Comparison of ENCODE assay signal across 1 cellular context in the genomic region with DNA sequence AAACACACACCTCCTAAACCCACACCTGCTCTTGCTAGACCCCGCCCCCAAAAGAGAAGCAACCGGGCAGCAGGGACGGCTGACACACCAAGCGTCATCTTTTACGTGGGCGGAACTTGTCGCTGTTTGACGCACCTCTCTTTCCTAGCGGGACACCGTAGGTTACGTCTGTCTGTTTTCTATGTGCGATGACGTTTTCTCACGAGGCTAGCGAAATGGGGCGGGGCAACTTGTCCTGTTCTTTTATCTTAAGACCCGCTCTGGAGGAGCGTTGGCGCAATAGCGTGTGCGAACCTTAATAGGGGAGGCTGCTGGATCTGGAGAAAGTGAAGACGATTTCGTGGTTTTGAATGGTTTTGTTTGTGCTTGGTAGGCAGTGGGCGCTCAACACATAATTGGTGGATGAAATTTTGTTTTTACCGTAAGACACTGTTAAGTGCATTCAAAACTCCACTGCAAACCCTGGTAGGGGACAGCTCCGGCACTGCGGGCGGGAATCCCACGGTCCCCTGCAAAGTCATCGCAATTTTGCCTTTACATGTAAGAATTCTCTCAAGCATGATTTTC.
TF ChIP-seq lines count a peak whose summit lies in the region.

No MANE protein-coding gene starts in this region.

TF ChIP-seq in K562, 482 proteins besides CTCF, POLR2A, EP300 and RAD21 (continued from another document and continues in another):
- TF ChIP-seq ARID4B (CRISPR knock-in tag; IDR thresholded peaks at IDR 0.05) (no peak), SMARCB1 (IDR thresholded peaks at IDR 0.05; ENCODE audit: insufficient read length, low read depth) (no peak), POU5F1 (IDR thresholded peaks at IDR 0.05; ENCODE audit: borderline replicate concordance, low read depth, low read length, partially characterized antibody) (peak; percentile 52), SETDB1 (IDR thresholded peaks at IDR 0.05; ENCODE audit: low read length) (no peak), KAT8 (IDR thresholded peaks at IDR 0.05; ENCODE audit: low read depth) (no peak), EP400 (IDR thresholded peaks at IDR 0.05) (peak; percentile 67), ELF2 (CRISPR knock-in tag; IDR thresholded peaks at IDR 0.05) (0 out of 2 replicates have a peak, but pooled peaks have one; percentile 61), GABPB1 (CRISPR knock-in tag; IDR thresholded peaks at IDR 0.05) (peak; percentile 79), EZH2 (IDR thresholded peaks at IDR 0.05; ENCODE audit: borderline replicate concordance, low read depth, low read length) (no peak), FOXP1 (CRISPR knock-in tag; IDR thresholded peaks at IDR 0.05) (no peak), MXI1 (IDR thresholded peaks at IDR 0.05; ENCODE audit: low read depth, low read length) (no peak), CEBPG (CRISPR knock-in tag; IDR thresholded peaks at IDR 0.05) (peak; percentile 45; the same call in 1 of the 2 replicates), CEBPG (tag; conservative IDR thresholded peaks at IDR 0.05 in 1 of 2, IDR thresholded peaks at IDR 0.05 in 1 of 2) (peak in 1 of 2 experiments; percentile 53; a peak in 1 of 4 replicates), SREBF1 (IDR thresholded peaks at IDR 0.05; ENCODE audit: borderline replicate concordance, low read depth, low read length) (no peak), HNRNPLL (IDR thresholded peaks at IDR 0.05; ENCODE audit: low read depth, low read length, poor library complexity, severe bottlenecking) (peak; percentile 83), MITF (IDR thresholded peaks at IDR 0.05) (peak; percentile 46; the same call in 1 of the 2 replicates), ZNF639 (CRISPR knock-in tag; conservative IDR thresholded peaks at IDR 0.05 in 1 of 2, IDR thresholded peaks at IDR 0.05 in 1 of 2) (0 out of 4 replicates have a peak, but pooled peaks of 1 of the 2 experiments have one; percentile 33), RFX5 (IDR thresholded peaks at IDR 0.05; ENCODE audit: low read depth, low read length) (no peak), EGR1 (conservative IDR thresholded peaks at IDR 0.05) (peak; percentile 90), RBFOX2 (IDR thresholded peaks at IDR 0.05; ENCODE audit: low read depth, low read length) (no peak), ZNF764 (CRISPR knock-in tag; IDR thresholded peaks at IDR 0.05; ENCODE audit: low read depth) (no peak), KLF13 (tag; IDR thresholded peaks at IDR 0.05; ENCODE audit: borderline replicate concordance, low read depth) (no peak), PRMT5 (CRISPR knock-in tag; IDR thresholded peaks at IDR 0.05) (no peak), MIER1 (IDR thresholded peaks at IDR 0.05; ENCODE audit: low read depth) (no peak), TBL1XR1 (IDR thresholded peaks at IDR 0.05; ENCODE audit: low read length in 2 of 2) (no peak), SAFB (IDR thresholded peaks at IDR 0.05; ENCODE audit: borderline replicate concordance, low read depth, low read length) (no peak), E2F8 (IDR thresholded peaks at IDR 0.05; ENCODE audit: low read depth, partially characterized antibody) (peak; percentile 45), POLR2H (tag; IDR thresholded peaks at IDR 0.05; ENCODE audit: low read depth) (peak; percentile 78), HCFC1 (IDR thresholded peaks at IDR 0.05; ENCODE audit: low read depth, low read length) (peak; percentile 54; the same call in 1 of the 2 replicates), GABPA (tag; conservative IDR thresholded peaks at IDR 0.05; ENCODE audit: low read depth) (peak; percentile 71)
- TF ChIP-seq, protein P1, sequence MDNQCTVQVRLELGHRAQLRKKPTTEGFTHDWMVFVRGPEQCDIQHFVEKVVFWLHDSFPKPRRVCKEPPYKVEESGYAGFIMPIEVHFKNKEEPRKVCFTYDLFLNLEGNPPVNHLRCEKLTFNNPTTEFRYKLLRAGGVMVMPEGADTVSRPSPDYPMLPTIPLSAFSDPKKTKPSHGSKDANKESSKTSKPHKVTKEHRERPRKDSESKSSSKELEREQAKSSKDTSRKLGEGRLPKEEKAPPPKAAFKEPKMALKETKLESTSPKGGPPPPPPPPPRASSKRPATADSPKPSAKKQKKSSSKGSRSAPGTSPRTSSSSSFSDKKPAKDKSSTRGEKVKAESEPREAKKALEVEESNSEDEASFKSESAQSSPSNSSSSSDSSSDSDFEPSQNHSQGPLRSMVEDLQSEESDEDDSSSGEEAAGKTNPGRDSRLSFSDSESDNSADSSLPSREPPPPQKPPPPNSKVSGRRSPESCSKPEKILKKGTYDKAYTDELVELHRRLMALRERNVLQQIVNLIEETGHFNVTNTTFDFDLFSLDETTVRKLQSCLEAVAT (IDR thresholded peaks at IDR 0.05), result no peak
- TF ChIP-seq, protein P2, sequence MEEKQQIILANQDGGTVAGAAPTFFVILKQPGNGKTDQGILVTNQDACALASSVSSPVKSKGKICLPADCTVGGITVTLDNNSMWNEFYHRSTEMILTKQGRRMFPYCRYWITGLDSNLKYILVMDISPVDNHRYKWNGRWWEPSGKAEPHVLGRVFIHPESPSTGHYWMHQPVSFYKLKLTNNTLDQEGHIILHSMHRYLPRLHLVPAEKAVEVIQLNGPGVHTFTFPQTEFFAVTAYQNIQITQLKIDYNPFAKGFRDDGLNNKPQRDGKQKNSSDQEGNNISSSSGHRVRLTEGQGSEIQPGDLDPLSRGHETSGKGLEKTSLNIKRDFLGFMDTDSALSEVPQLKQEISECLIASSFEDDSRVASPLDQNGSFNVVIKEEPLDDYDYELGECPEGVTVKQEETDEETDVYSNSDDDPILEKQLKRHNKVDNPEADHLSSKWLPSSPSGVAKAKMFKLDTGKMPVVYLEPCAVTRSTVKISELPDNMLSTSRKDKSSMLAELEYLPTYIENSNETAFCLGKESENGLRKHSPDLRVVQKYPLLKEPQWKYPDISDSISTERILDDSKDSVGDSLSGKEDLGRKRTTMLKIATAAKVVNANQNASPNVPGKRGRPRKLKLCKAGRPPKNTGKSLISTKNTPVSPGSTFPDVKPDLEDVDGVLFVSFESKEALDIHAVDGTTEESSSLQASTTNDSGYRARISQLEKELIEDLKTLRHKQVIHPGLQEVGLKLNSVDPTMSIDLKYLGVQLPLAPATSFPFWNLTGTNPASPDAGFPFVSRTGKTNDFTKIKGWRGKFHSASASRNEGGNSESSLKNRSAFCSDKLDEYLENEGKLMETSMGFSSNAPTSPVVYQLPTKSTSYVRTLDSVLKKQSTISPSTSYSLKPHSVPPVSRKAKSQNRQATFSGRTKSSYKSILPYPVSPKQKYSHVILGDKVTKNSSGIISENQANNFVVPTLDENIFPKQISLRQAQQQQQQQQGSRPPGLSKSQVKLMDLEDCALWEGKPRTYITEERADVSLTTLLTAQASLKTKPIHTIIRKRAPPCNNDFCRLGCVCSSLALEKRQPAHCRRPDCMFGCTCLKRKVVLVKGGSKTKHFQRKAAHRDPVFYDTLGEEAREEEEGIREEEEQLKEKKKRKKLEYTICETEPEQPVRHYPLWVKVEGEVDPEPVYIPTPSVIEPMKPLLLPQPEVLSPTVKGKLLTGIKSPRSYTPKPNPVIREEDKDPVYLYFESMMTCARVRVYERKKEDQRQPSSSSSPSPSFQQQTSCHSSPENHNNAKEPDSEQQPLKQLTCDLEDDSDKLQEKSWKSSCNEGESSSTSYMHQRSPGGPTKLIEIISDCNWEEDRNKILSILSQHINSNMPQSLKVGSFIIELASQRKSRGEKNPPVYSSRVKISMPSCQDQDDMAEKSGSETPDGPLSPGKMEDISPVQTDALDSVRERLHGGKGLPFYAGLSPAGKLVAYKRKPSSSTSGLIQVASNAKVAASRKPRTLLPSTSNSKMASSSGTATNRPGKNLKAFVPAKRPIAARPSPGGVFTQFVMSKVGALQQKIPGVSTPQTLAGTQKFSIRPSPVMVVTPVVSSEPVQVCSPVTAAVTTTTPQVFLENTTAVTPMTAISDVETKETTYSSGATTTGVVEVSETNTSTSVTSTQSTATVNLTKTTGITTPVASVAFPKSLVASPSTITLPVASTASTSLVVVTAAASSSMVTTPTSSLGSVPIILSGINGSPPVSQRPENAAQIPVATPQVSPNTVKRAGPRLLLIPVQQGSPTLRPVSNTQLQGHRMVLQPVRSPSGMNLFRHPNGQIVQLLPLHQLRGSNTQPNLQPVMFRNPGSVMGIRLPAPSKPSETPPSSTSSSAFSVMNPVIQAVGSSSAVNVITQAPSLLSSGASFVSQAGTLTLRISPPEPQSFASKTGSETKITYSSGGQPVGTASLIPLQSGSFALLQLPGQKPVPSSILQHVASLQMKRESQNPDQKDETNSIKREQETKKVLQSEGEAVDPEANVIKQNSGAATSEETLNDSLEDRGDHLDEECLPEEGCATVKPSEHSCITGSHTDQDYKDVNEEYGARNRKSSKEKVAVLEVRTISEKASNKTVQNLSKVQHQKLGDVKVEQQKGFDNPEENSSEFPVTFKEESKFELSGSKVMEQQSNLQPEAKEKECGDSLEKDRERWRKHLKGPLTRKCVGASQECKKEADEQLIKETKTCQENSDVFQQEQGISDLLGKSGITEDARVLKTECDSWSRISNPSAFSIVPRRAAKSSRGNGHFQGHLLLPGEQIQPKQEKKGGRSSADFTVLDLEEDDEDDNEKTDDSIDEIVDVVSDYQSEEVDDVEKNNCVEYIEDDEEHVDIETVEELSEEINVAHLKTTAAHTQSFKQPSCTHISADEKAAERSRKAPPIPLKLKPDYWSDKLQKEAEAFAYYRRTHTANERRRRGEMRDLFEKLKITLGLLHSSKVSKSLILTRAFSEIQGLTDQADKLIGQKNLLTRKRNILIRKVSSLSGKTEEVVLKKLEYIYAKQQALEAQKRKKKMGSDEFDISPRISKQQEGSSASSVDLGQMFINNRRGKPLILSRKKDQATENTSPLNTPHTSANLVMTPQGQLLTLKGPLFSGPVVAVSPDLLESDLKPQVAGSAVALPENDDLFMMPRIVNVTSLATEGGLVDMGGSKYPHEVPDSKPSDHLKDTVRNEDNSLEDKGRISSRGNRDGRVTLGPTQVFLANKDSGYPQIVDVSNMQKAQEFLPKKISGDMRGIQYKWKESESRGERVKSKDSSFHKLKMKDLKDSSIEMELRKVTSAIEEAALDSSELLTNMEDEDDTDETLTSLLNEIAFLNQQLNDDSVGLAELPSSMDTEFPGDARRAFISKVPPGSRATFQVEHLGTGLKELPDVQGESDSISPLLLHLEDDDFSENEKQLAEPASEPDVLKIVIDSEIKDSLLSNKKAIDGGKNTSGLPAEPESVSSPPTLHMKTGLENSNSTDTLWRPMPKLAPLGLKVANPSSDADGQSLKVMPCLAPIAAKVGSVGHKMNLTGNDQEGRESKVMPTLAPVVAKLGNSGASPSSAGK (IDR thresholded peaks at IDR 0.05), result peak; percentile 68
